In the genomic region with DNA sequence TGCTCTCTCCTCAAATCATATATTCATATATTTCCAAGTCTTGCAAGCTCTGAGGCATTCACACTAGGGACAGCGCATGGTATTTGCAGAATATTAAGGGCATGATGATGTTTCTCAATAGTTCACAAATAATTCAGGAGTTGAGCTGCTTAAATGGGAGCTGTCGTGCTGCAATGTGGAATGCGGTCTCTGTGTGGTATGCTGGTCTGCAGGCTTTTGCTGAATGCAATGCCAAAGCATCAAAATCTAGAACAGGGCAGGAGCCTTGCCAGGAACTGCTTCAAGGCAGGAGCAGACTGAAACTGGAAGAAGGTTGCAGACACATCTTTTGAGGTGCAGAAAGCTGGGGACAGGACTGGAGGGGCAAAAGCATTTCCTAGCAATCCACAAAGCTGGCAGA, we compare ENCODE assay signal across 28 cellular contexts.
"Had no signal": no experiment of that assay in that cellular context is flagged by ENCODE, and none has a peak within 500 bp of the region (broad histone marks: within the 10 kb centered on the region; RNA-seq: fewer than 3 reads in every experiment).

No MANE protein-coding gene starts in this region.

- H3K4me1 ChIP-seq: left ventricle myocardium inferior, neural progenitor cell, right atrium auricular region, spleen, suprapubic skin, tibial artery, upper lobe of left lung, vagina had no signal

- FAIRE-seq: islet of Langerhans, small intestine had no signal

- H3K9me3 ChIP-seq: neutrophil, ovary, right atrium auricular region, suprapubic skin, thoracic aorta, upper lobe of left lung, vagina had no signal

- H2AFZ ChIP-seq: neural progenitor cell had no signal

- H3K27me3 ChIP-seq: neural progenitor cell, neutrophil, ovary, right atrium auricular region, suprapubic skin, tibial artery, upper lobe of left lung, vagina had no signal

- H3K4me3 Mint-ChIP-seq: immature natural killer cell; mesothelial cell of epicardium; naive B cell; natural killer cell; nephron progenitor cell; stimulated activated effector memory CD8-positive, alpha-beta T cell treated with anti-CD3 and anti-CD28 coated beads, Interleukin-12 subunit alpha, Interleukin-12 subunit beta, amount 100 ng/mL, for 72 hours; stimulated activated naive CD8-positive, alpha-beta T cell treated with anti-CD3 and anti-CD28 coated beads, Interleukin-15, Interleukin-2, amounts not matched to agents 100 ng/mL and 50 ng/mL, for 24 hours had no signal

- H3K4me3 ChIP-seq: left ventricle myocardium inferior, lung, neural progenitor cell, ovary, right atrium auricular region, spleen, suprapubic skin, thoracic aorta, tibial artery, upper lobe of left lung, vagina had no signal

- ATAC-seq: natural killer cell; sciatic nerve; stimulated activated effector memory CD8-positive, alpha-beta T cell treated with anti-CD3 and anti-CD28 coated beads, Interleukin-12 subunit alpha, Interleukin-12 subunit beta, amount 100 ng/mL, for 72 hours had no signal

- H3K36me3 Mint-ChIP-seq: immature natural killer cell; mesothelial cell of epicardium; naive B cell; natural killer cell; neural progenitor cell; stimulated activated effector memory CD8-positive, alpha-beta T cell treated with anti-CD3 and anti-CD28 coated beads, Interleukin-12 subunit alpha, Interleukin-12 subunit beta, amount 100 ng/mL, for 72 hours had no signal

- H3K36me3 ChIP-seq: left ventricle myocardium inferior, neural progenitor cell, neutrophil, ovary, right atrium auricular region, spleen, suprapubic skin, thoracic aorta, tibial artery, upper lobe of left lung, vagina had no signal

- H3K4me1 Mint-ChIP-seq: mesothelial cell of epicardium; naive B cell; nephron progenitor cell; stimulated activated effector memory CD8-positive, alpha-beta T cell treated with anti-CD3 and anti-CD28 coated beads, Interleukin-12 subunit alpha, Interleukin-12 subunit beta, amount 100 ng/mL, for 72 hours had no signal

- H3K27me3 Mint-ChIP-seq: stimulated activated naive CD8-positive, alpha-beta T cell treated with anti-CD3 and anti-CD28 coated beads, Interleukin-15, Interleukin-2, amounts not matched to agents 100 ng/mL and 50 ng/mL, for 24 hours had no signal

- H3K4me2 ChIP-seq: neural progenitor cell had no signal

- H3K27ac ChIP-seq: left ventricle myocardium inferior, neural progenitor cell, neutrophil, ovary, right atrium auricular region, spleen, suprapubic skin, thoracic aorta, tibial artery, upper lobe of left lung, vagina had no signal

- DNase-seq: hypothalamus; immature natural killer cell; left ventricle myocardium inferior; mesendoderm; naive B cell; natural killer cell; nephron progenitor cell; occipital lobe; ovary; small intestine; spleen; stimulated activated CD4-positive, alpha-beta T cell treated with anti-CD3 and anti-CD28 coated beads, Interleukin-4, amount 100 ng/mL, for 24 hours; stimulated activated naive CD4-positive, alpha-beta T cell; tibial artery; upper lobe of left lung had no signal

- H3K9ac ChIP-seq: neural progenitor cell had no signal

- H3K27ac Mint-ChIP-seq: immature natural killer cell; mesothelial cell of epicardium; natural killer cell; nephron progenitor cell; neural progenitor cell; progenitor cell of endocrine pancreas; stimulated activated effector memory CD8-positive, alpha-beta T cell treated with anti-CD3 and anti-CD28 coated beads, Interleukin-12 subunit alpha, Interleukin-12 subunit beta, amount 100 ng/mL, for 72 hours; stimulated activated naive CD8-positive, alpha-beta T cell treated with anti-CD3 and anti-CD28 coated beads, Interleukin-15, Interleukin-2, amounts not matched to agents 100 ng/mL and 50 ng/mL, for 24 hours had no signal
